1 cellular context compared by ENCODE assay signal in genomic region chr1:202158810-202159533, GRCh38.
TF ChIP-seq lines count a peak whose summit lies in the region.

No MANE protein-coding gene starts in this region.

TF ChIP-seq in H1, 55 proteins besides CTCF, POLR2A, EP300 and RAD21 (continued from another document):
- TF ChIP-seq TAF1 (IDR thresholded peaks at IDR 0.05; ENCODE audit: low read depth, low read length) (no peak), BCL11A (IDR thresholded peaks at IDR 0.05; ENCODE audit: low read depth in 2 of 2, low read length in 2 of 2) (no peak), SP1 (IDR thresholded peaks at IDR 0.05; ENCODE audit: low read depth, low read length) (no peak)
